In the genomic region with DNA sequence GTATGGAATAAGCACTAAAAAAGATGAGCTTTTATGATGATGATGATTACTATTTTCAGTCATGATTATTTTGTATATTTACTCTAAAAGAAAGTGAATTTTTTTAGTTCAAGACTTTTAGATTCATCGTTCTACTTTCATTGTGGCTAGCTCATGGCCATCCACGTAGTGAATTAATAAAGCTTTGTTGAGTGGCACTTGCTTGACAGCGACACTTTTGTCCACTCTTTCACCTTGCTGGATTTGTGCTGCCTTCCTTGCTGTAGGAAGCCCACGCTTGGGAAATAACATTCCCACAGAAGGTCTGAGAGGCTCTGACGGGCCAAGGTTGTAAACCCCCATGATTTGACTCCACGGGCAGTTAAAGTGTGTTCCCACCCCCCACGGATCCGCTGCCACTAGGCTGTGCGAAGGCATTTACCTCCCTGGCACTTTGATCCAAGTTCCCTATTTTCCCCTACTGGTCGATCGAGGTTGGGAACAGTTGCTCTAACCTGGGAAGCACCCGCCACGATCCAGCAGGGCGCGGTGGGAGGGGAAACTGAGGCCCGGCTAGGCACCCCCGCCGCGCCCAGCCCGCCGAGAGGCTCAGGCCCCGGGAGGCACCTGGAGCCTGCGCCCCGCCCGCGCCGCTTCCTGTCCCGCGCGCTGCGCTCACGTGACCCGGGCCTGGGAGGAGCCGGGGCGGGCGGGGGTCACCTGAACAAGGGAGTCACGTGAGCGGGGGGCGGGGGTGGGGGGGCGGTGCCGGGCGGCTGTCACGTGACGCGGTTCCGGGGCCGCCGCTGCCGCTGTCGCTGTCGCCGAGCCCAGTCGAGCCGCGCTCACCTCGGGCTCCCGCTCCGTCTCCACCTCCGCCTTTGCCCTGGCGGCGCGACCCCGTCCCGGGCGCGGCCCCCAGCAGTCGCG, we compare ENCODE assay signal across 1 cellular context.
TF ChIP-seq lines count a peak whose summit lies in the region.

A gene with protein sequence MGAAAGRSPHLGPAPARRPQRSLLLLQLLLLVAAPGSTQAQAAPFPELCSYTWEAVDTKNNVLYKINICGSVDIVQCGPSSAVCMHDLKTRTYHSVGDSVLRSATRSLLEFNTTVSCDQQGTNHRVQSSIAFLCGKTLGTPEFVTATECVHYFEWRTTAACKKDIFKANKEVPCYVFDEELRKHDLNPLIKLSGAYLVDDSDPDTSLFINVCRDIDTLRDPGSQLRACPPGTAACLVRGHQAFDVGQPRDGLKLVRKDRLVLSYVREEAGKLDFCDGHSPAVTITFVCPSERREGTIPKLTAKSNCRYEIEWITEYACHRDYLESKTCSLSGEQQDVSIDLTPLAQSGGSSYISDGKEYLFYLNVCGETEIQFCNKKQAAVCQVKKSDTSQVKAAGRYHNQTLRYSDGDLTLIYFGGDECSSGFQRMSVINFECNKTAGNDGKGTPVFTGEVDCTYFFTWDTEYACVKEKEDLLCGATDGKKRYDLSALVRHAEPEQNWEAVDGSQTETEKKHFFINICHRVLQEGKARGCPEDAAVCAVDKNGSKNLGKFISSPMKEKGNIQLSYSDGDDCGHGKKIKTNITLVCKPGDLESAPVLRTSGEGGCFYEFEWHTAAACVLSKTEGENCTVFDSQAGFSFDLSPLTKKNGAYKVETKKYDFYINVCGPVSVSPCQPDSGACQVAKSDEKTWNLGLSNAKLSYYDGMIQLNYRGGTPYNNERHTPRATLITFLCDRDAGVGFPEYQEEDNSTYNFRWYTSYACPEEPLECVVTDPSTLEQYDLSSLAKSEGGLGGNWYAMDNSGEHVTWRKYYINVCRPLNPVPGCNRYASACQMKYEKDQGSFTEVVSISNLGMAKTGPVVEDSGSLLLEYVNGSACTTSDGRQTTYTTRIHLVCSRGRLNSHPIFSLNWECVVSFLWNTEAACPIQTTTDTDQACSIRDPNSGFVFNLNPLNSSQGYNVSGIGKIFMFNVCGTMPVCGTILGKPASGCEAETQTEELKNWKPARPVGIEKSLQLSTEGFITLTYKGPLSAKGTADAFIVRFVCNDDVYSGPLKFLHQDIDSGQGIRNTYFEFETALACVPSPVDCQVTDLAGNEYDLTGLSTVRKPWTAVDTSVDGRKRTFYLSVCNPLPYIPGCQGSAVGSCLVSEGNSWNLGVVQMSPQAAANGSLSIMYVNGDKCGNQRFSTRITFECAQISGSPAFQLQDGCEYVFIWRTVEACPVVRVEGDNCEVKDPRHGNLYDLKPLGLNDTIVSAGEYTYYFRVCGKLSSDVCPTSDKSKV (N-terminal part only) (plus strand): TSS at position 788 of the 909 bp plus-strand sequence. CDS start 165 bp downstream, outside the sequence.

TF ChIP-seq in HepG2, 621 proteins besides CTCF, POLR2A, EP300 and RAD21 (continued from another document and continues in another):
- TF ChIP-seq, protein P1, sequence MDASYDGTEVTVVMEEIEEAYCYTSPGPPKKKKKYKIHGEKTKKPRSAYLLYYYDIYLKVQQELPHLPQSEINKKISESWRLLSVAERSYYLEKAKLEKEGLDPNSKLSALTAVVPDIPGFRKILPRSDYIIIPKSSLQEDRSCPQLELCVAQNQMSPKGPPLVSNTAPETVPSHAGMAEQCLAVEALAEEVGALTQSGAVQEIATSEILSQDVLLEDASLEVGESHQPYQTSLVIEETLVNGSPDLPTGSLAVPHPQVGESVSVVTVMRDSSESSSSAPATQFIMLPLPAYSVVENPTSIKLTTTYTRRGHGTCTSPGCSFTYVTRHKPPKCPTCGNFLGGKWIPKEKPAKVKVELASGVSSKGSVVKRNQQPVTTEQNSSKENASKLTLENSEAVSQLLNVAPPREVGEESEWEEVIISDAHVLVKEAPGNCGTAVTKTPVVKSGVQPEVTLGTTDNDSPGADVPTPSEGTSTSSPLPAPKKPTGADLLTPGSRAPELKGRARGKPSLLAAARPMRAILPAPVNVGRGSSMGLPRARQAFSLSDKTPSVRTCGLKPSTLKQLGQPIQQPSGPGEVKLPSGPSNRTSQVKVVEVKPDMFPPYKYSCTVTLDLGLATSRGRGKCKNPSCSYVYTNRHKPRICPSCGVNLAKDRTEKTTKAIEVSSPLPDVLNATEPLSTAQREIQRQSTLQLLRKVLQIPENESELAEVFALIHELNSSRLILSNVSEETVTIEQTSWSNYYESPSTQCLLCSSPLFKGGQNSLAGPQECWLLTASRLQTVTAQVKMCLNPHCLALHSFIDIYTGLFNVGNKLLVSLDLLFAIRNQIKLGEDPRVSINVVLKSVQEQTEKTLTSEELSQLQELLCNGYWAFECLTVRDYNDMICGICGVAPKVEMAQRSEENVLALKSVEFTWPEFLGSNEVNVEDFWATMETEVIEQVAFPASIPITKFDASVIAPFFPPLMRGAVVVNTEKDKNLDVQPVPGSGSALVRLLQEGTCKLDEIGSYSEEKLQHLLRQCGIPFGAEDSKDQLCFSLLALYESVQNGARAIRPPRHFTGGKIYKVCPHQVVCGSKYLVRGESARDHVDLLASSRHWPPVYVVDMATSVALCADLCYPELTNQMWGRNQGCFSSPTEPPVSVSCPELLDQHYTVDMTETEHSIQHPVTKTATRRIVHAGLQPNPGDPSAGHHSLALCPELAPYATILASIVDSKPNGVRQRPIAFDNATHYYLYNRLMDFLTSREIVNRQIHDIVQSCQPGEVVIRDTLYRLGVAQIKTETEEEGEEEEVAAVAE (CRISPR knock-in tag; IDR thresholded peaks at IDR 0.05; ENCODE audit: borderline replicate concordance) = no peak
- TF ChIP-seq ZNF775 (CRISPR knock-in tag; IDR thresholded peaks at IDR 0.05; ENCODE audit: borderline replicate concordance) = peak; percentile 83; the same call in 1 of the 2 replicates
- TF ChIP-seq SMARCE1 (IDR thresholded peaks at IDR 0.05; ENCODE audit: borderline replicate concordance) = no peak
- no peak for TF ChIP-seq ZNF292 (CRISPR knock-in tag; IDR thresholded peaks at IDR 0.05; ENCODE audit: borderline replicate concordance, low read depth)
- TF ChIP-seq TEAD3 (CRISPR knock-in tag; optimal IDR thresholded peaks at IDR 0.05; ENCODE audit: borderline replicate concordance) = no peak
- TF ChIP-seq, protein P2, sequence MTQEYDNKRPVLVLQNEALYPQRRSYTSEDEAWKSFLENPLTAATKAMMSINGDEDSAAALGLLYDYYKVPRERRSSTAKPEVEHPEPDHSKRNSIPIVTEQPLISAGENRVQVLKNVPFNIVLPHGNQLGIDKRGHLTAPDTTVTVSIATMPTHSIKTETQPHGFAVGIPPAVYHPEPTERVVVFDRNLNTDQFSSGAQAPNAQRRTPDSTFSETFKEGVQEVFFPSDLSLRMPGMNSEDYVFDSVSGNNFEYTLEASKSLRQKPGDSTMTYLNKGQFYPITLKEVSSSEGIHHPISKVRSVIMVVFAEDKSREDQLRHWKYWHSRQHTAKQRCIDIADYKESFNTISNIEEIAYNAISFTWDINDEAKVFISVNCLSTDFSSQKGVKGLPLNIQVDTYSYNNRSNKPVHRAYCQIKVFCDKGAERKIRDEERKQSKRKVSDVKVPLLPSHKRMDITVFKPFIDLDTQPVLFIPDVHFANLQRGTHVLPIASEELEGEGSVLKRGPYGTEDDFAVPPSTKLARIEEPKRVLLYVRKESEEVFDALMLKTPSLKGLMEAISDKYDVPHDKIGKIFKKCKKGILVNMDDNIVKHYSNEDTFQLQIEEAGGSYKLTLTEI (CRISPR knock-in tag; conservative IDR thresholded peaks at IDR 0.05) = no peak
- TF ChIP-seq AGO2 (optimal IDR thresholded peaks at IDR 0.05; ENCODE audit: low read depth, low read length) = no peak
- TF ChIP-seq ZFP62 (CRISPR knock-in tag; IDR thresholded peaks at IDR 0.05) = no peak
- TF ChIP-seq, protein P3, sequence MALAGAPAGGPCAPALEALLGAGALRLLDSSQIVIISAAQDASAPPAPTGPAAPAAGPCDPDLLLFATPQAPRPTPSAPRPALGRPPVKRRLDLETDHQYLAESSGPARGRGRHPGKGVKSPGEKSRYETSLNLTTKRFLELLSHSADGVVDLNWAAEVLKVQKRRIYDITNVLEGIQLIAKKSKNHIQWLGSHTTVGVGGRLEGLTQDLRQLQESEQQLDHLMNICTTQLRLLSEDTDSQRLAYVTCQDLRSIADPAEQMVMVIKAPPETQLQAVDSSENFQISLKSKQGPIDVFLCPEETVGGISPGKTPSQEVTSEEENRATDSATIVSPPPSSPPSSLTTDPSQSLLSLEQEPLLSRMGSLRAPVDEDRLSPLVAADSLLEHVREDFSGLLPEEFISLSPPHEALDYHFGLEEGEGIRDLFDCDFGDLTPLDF (CRISPR knock-in tag; IDR thresholded peaks at IDR 0.05) = peak; percentile 85
- TF ChIP-seq MAZ (IDR thresholded peaks at IDR 0.05; ENCODE audit: borderline replicate concordance, low read depth, low read length) = peak; percentile 78
- TF ChIP-seq MAZ (CRISPR knock-in tag; IDR thresholded peaks at IDR 0.05; ENCODE audit: low read depth) = peak; percentile 49; the same call in 1 of the 2 replicates
- TF ChIP-seq ZNF207 (IDR thresholded peaks at IDR 0.05; ENCODE audit: borderline replicate concordance) = no peak
- peak; percentile 62 for TF ChIP-seq HOXA3 (CRISPR knock-in tag; IDR thresholded peaks at IDR 0.05)
- TF ChIP-seq RBM39 (IDR thresholded peaks at IDR 0.05; ENCODE audit: low read depth, low read length, poor library complexity, severe bottlenecking) = no peak
- peak; percentile 55 for TF ChIP-seq MED1 (CRISPR knock-in tag; IDR thresholded peaks at IDR 0.05)
- TF ChIP-seq ZZZ3 (CRISPR knock-in tag; IDR thresholded peaks at IDR 0.05; ENCODE audit: borderline replicate concordance) = 0 out of 2 replicates have a peak, but pooled peaks have one; percentile 46
- TF ChIP-seq ZNF670 (CRISPR knock-in tag; IDR thresholded peaks at IDR 0.05; ENCODE audit: borderline replicate concordance) = no peak
- TF ChIP-seq ZNF619 (CRISPR knock-in tag; IDR thresholded peaks at IDR 0.05) = 0 out of 2 replicates have a peak, but pooled peaks have one; percentile 41
- peak; percentile 70; the same call in 1 of the 2 replicates for TF ChIP-seq ZBTB7A (CRISPR knock-in tag; IDR thresholded peaks at IDR 0.05)
- TF ChIP-seq, protein P4, sequence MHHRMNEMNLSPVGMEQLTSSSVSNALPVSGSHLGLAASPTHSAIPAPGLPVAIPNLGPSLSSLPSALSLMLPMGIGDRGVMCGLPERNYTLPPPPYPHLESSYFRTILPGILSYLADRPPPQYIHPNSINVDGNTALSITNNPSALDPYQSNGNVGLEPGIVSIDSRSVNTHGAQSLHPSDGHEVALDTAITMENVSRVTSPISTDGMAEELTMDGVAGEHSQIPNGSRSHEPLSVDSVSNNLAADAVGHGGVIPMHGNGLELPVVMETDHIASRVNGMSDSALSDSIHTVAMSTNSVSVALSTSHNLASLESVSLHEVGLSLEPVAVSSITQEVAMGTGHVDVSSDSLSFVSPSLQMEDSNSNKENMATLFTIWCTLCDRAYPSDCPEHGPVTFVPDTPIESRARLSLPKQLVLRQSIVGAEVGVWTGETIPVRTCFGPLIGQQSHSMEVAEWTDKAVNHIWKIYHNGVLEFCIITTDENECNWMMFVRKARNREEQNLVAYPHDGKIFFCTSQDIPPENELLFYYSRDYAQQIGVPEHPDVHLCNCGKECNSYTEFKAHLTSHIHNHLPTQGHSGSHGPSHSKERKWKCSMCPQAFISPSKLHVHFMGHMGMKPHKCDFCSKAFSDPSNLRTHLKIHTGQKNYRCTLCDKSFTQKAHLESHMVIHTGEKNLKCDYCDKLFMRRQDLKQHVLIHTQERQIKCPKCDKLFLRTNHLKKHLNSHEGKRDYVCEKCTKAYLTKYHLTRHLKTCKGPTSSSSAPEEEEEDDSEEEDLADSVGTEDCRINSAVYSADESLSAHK (CRISPR knock-in tag; IDR thresholded peaks at IDR 0.05; ENCODE audit: borderline replicate concordance) = no peak
- TF ChIP-seq, protein P5, sequence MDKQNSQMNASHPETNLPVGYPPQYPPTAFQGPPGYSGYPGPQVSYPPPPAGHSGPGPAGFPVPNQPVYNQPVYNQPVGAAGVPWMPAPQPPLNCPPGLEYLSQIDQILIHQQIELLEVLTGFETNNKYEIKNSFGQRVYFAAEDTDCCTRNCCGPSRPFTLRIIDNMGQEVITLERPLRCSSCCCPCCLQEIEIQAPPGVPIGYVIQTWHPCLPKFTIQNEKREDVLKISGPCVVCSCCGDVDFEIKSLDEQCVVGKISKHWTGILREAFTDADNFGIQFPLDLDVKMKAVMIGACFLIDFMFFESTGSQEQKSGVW (CRISPR knock-in tag; IDR thresholded peaks at IDR 0.05; ENCODE audit: borderline replicate concordance) = no peak
- TF ChIP-seq, protein P6, sequence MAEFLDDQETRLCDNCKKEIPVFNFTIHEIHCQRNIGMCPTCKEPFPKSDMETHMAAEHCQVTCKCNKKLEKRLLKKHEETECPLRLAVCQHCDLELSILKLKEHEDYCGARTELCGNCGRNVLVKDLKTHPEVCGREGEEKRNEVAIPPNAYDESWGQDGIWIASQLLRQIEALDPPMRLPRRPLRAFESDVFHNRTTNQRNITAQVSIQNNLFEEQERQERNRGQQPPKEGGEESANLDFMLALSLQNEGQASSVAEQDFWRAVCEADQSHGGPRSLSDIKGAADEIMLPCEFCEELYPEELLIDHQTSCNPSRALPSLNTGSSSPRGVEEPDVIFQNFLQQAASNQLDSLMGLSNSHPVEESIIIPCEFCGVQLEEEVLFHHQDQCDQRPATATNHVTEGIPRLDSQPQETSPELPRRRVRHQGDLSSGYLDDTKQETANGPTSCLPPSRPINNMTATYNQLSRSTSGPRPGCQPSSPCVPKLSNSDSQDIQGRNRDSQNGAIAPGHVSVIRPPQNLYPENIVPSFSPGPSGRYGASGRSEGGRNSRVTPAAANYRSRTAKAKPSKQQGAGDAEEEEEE (CRISPR knock-in tag; IDR thresholded peaks at IDR 0.05; ENCODE audit: borderline replicate concordance) = no peak
- TF ChIP-seq, protein P7, sequence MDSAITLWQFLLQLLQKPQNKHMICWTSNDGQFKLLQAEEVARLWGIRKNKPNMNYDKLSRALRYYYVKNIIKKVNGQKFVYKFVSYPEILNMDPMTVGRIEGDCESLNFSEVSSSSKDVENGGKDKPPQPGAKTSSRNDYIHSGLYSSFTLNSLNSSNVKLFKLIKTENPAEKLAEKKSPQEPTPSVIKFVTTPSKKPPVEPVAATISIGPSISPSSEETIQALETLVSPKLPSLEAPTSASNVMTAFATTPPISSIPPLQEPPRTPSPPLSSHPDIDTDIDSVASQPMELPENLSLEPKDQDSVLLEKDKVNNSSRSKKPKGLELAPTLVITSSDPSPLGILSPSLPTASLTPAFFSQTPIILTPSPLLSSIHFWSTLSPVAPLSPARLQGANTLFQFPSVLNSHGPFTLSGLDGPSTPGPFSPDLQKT (CRISPR knock-in tag; IDR thresholded peaks at IDR 0.05; ENCODE audit: borderline replicate concordance) = peak; percentile 34; the same call in 1 of the 2 replicates
- TF ChIP-seq ZNF557 (CRISPR knock-in tag; IDR thresholded peaks at IDR 0.05) = 0 out of 2 replicates have a peak, but pooled peaks have one; percentile 85
- no peak for TF ChIP-seq ISX (CRISPR knock-in tag; conservative IDR thresholded peaks at IDR 0.05)
- TF ChIP-seq XBP1 (CRISPR knock-in tag; IDR thresholded peaks at IDR 0.05) = no peak
- TF ChIP-seq, protein P8, sequence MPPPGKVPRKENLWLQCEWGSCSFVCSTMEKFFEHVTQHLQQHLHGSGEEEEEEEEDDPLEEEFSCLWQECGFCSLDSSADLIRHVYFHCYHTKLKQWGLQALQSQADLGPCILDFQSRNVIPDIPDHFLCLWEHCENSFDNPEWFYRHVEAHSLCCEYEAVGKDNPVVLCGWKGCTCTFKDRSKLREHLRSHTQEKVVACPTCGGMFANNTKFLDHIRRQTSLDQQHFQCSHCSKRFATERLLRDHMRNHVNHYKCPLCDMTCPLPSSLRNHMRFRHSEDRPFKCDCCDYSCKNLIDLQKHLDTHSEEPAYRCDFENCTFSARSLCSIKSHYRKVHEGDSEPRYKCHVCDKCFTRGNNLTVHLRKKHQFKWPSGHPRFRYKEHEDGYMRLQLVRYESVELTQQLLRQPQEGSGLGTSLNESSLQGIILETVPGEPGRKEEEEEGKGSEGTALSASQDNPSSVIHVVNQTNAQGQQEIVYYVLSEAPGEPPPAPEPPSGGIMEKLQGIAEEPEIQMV (CRISPR knock-in tag; IDR thresholded peaks at IDR 0.05; ENCODE audit: low read depth) = 0 out of 2 replicates have a peak, but pooled peaks have one; percentile 60
- TF ChIP-seq MLLT10 (CRISPR knock-in tag; IDR thresholded peaks at IDR 0.05) = no peak
- no peak for TF ChIP-seq ONECUT2 (CRISPR knock-in tag; IDR thresholded peaks at IDR 0.05)
- TF ChIP-seq ZNF3 (CRISPR knock-in tag; IDR thresholded peaks at IDR 0.05) = 0 out of 2 replicates have a peak, but pooled peaks have one; percentile 27
- TF ChIP-seq CCDC6 (CRISPR knock-in tag; IDR thresholded peaks at IDR 0.05) = no peak; the same call in none of the 2 replicates
